ENCODE assay signal across 1 cellular context in genomic region chr22:32967285-32968101, GRCh38.
TF ChIP-seq lines count a peak whose summit lies in the region.

No MANE protein-coding gene starts in this region.

TF ChIP-seq in HepG2, 621 proteins besides CTCF, POLR2A, EP300 and RAD21 (continues in another document):
- TF ChIP-seq RARA (CRISPR knock-in tag; IDR thresholded peaks at IDR 0.05) = peak; percentile 57
- TF ChIP-seq PHF5A (CRISPR knock-in tag; IDR thresholded peaks at IDR 0.05; ENCODE audit: low read depth, unreplicated experiment) = peak; percentile 23
- TF ChIP-seq ETV5 (CRISPR knock-in tag; IDR thresholded peaks at IDR 0.05; ENCODE audit: borderline replicate concordance) = peak; percentile 81; the same call in 1 of the 2 replicates
- no peak for TF ChIP-seq ZNF235 (CRISPR knock-in tag; IDR thresholded peaks at IDR 0.05; ENCODE audit: borderline replicate concordance)
- peak; percentile 25; the same call in 1 of the 2 replicates for TF ChIP-seq ZFP91 (CRISPR knock-in tag; IDR thresholded peaks at IDR 0.05; ENCODE audit: borderline replicate concordance)
- no peak for TF ChIP-seq ZFP36 (IDR thresholded peaks at IDR 0.05; ENCODE audit: borderline replicate concordance, low read depth, low read length, partially characterized antibody)
- peak; percentile 67 for TF ChIP-seq HNF4A (CRISPR knock-in tag; IDR thresholded peaks at IDR 0.05)
- TF ChIP-seq PHF21A (CRISPR knock-in tag; IDR thresholded peaks at IDR 0.05) = peak; percentile 64
- peak; percentile 91 for TF ChIP-seq ARID3A (IDR thresholded peaks at IDR 0.05; ENCODE audit: low read depth, low read length)
- 0 out of 2 replicates have a peak, but pooled peaks have one; percentile 35 for TF ChIP-seq HNF4G (IDR thresholded peaks at IDR 0.05; ENCODE audit: borderline replicate concordance, low read depth, low read length)
- no peak for TF ChIP-seq HNF4G (CRISPR knock-in tag; IDR thresholded peaks at IDR 0.05; ENCODE audit: borderline replicate concordance, low read depth)
- 0 out of 2 replicates have a peak, but pooled peaks have one; percentile 39 for TF ChIP-seq ZBED4 (CRISPR knock-in tag; IDR thresholded peaks at IDR 0.05; ENCODE audit: borderline replicate concordance)
- TF ChIP-seq GABPB1 (CRISPR knock-in tag; IDR thresholded peaks at IDR 0.05) = peak; percentile 35; the same call in 1 of the 2 replicates
- TF ChIP-seq GABPA (IDR thresholded peaks at IDR 0.05; ENCODE audit: low read depth, low read length) = no peak
- TF ChIP-seq GABPA (CRISPR knock-in tag; IDR thresholded peaks at IDR 0.05; ENCODE audit: low read depth) = 0 out of 2 replicates have a peak, but pooled peaks have one; percentile 48
- TF ChIP-seq ZNF510 (CRISPR knock-in tag; IDR thresholded peaks at IDR 0.05; ENCODE audit: low read depth) = no peak
- peak; percentile 87 for TF ChIP-seq PATZ1 (CRISPR knock-in tag; IDR thresholded peaks at IDR 0.05)
- 0 out of 2 replicates have a peak, but pooled peaks have one; percentile 47 for TF ChIP-seq ZNF142 (CRISPR knock-in tag; IDR thresholded peaks at IDR 0.05)
- no peak for TF ChIP-seq SMC3 (IDR thresholded peaks at IDR 0.05; ENCODE audit: low read length)
- peak; percentile 95 for TF ChIP-seq PRDM10 (CRISPR knock-in tag; IDR thresholded peaks at IDR 0.05; ENCODE audit: low read depth)
- peak; percentile 98 for TF ChIP-seq MIXL1 (CRISPR knock-in tag; IDR thresholded peaks at IDR 0.05)
- TF ChIP-seq ZNF549 (CRISPR knock-in tag; IDR thresholded peaks at IDR 0.05) = no peak
- TF ChIP-seq EEA1 (CRISPR knock-in tag; IDR thresholded peaks at IDR 0.05; ENCODE audit: borderline replicate concordance) = no peak
- peak; percentile 73 for TF ChIP-seq RXRB (CRISPR knock-in tag; IDR thresholded peaks at IDR 0.05; ENCODE audit: borderline replicate concordance)
- 0 out of 2 replicates have a peak, but pooled peaks have one; percentile 40 for TF ChIP-seq ZBTB20 (CRISPR knock-in tag; IDR thresholded peaks at IDR 0.05; ENCODE audit: borderline replicate concordance, low read depth)
- peak; percentile 47; the same call in 1 of the 2 replicates for TF ChIP-seq KMT2B (CRISPR knock-in tag; IDR thresholded peaks at IDR 0.05)
- TF ChIP-seq THAP9 (CRISPR knock-in tag; IDR thresholded peaks at IDR 0.05; ENCODE audit: borderline replicate concordance) = 0 out of 2 replicates have a peak, but pooled peaks have one; percentile 33
